In the genomic region with DNA sequence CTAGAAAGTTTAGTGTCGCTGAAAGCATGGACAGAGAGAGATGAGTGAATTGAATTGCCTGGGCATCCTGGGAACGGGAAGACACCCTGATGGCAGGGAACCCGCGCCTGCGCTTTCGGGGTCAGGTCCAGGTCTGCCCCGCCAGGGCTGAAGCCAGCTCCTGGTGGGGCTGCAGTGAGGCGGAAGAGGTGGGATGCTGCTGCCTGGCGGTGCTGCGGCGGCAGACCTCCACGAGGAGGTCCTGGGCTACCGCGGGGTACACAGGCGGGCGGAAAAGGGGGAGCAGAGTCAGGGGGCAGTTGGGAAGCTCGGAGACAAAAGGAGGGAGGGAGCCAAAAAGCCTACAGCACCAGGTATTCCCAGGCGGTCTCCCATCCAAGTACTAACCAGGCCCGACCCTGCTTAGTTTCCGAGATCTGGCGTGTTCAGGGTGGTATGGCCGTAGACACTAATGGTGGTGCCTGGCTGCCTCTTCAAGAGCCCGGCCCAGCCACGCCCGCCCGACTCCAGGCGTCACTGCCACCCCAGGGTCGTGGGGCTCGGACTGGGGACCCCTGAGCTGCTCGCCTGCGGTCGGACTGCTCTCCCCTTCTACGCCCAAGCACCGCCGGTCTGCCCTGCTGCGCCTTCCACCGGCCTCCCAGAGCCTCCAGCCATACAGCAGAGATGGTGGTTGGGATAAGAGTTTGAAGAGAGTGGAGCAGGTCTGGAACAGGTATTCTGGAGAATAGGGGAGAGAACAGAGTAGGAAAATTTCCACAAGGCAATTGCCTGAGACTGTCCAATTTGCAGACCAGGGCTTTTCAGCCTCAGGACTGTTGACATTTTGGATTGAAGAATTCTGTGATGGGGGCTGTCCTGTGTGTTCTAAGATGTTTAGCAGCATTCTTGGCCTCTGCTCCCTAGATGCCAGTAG, we compare ENCODE assay signal across 1 cellular context.
TF ChIP-seq lines count a peak whose summit lies in the region.

No MANE protein-coding gene starts in this region.

TF ChIP-seq in GM12878, 131 proteins besides CTCF, POLR2A, EP300 and RAD21:
- TF ChIP-seq IKZF2 (IDR thresholded peaks at IDR 0.05): no peak
- TF ChIP-seq IRF5 (IDR thresholded peaks at IDR 0.05; ENCODE audit: borderline replicate concordance): no peak
- no peak for TF ChIP-seq ESRRA (IDR thresholded peaks at IDR 0.05; ENCODE audit: low read length)
- TF ChIP-seq NFXL1 (IDR thresholded peaks at IDR 0.05; ENCODE audit: borderline replicate concordance): no peak
- TF ChIP-seq POU2F2 (IDR thresholded peaks at IDR 0.05; ENCODE audit: borderline replicate concordance, low read depth, low read length): no peak
TF ChIP-seq in GM12878: peak in this region for 0.
